In the genomic region with DNA sequence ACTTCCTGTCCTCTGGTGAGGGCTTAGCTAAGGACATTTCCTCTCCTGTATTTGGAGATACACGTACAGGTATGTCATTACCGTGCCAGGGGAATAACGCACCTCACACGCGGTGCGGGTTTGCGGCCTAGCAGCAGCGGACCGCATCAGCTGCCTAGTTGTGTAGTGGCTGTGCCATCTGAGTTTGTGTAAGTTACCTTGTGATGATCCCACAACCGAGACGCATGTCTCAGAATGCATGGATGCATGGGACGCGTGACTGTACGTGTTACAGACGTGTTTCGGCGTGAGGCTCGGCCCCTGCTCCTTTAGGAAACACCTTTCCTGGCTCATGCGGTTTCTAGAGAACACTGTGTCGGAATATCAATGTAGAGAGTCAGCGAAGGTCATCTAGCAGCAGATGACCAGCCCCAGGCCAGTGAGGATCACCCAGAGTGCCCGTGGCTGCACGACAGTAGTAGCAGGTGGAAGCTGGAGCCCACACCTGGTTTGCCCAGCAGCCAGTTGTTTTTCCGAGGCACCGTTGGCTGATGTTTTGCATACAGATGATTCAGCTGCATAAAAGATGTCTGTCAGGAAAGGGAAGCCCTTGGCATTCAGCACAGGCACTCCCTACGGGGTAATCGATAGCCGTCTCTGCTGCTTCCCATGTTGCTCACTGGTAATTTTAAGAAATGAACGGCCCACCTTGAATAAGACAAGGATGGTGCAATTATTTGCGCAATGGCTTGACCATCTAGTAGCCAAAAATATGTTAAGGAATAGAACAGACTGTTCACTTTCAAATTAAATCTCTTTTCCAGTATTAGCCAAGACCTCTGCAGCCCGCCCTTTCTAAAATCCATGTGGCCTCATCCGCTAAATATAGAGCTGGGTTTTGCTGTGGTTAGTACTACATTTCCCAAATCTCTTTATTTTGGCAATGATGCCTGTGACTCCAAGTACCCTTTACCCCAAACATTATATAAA, we compare ENCODE assay signal across 8 cellular contexts. TPM values are rescaled to one million over a fixed set of nuclear protein-coding genes. Genes with fewer than 3 reads are reported as not detected.
DNase-seq lines count a peak whose midpoint lies in the region; ATAC-seq and TF ChIP-seq lines count a peak whose summit lies in the region.

No MANE protein-coding gene starts in this region.

- CTCF ChIA-PET in Calu3 (lab: Charles Lee) (interaction anchor here (1.8 kb wide), 1 partner anchor 148 kb away, joined by 5 read pairs; a partner anchor contains a TSS), HEK293T (lab: Yijun Ruan, JAX) (interaction anchor here (0.6 to 0.9 kb wide), 2 partner anchors 13 to 185 kb away, joined by 4 read pairs; no protein-coding TSS in a partner anchor)

- H3K4me1 Mint-ChIP-seq in Calu3 (ENCODE audit: low read depth, unreplicated experiment) = peaks cover 9% of the 10 kb centered on the region
- H3K4me1 Mint-ChIP-seq in natural killer cell treated with Interleukin-12 subunit alpha and Interleukin-12 subunit beta and Interleukin-15 and Interleukin-18, amount 100 ng/mL, for 72 hours (ENCODE audit: low read depth in 2 of 2) = peaks cover 19 to 21% of the 10 kb centered on the region in 2 donors

- intact Hi-C loops in Calu3 (cut with micrococcal nuclease; ENCODE audit: unreplicated experiment) = loop anchor here (5.0 kb wide), 1 partner anchor 425 kb away; no protein-coding TSS in a partner anchor

- no TSS peak for BruUV-seq in Calu3 (replicated peaks; lab: Mats Ljungman, UMichigan)

- H3K4me3 ChIP-seq in epithelial cell of proximal tubule (ENCODE audit: low read depth, low read length) = peak overlapping the region; percentile 83

- no peak for TF ChIP-seq POLR2A in erythroblast (IDR thresholded peaks at IDR 0.05; ENCODE audit: low read length)

- peaks cover 52% of the 10 kb centered on the region for H3K27me3 Mint-ChIP-seq in Calu3 (ENCODE audit: unreplicated experiment)
- peaks cover 17 to 22% of the 10 kb centered on the region in 2 donors for H3K27me3 Mint-ChIP-seq in natural killer cell treated with Interleukin-12 subunit alpha and Interleukin-12 subunit beta and Interleukin-15 and Interleukin-18, amount 100 ng/mL, for 72 hours

- no peak for DNase-seq in Calu3
- no peak for DNase-seq in HEK293T (ENCODE audit: extremely low spot score)
- peak; percentile 82 for DNase-seq in SHP77 treated with DMSO at 0.1 percent for 48 hours (lab: John Stamatoyannopoulos, UW)
- DNase-seq in epithelial cell of proximal tubule (ENCODE audit: low read depth) = no peak
- DNase-seq in natural killer cell treated with Interleukin-12 subunit alpha and Interleukin-12 subunit beta and Interleukin-15 and Interleukin-18, amount 100 ng/mL, for 72 hours (ENCODE audit: low spot score) = no peak
- no peak for DNase-seq in erythroblast (lab: John Stamatoyannopoulos, UW)
- DNase-seq in activated CD4-positive, CD25-positive, alpha-beta regulatory T cell treated with anti-CD3 and anti-CD28 coated beads, Interleukin-2, amount 50 U/mL, for 72 hours = no peak

- ATAC-seq in natural killer cell treated with Interleukin-12 subunit alpha and Interleukin-12 subunit beta and Interleukin-15 and Interleukin-18, amount 100 ng/mL, for 72 hours = peak; percentile 7 to 12
- no peak for ATAC-seq in HG03196 (IDR thresholded peaks at IDR 0.05; ENCODE audit: unreplicated experiment)

- no peaks in the 10 kb centered on the region for H3K9me3 Mint-ChIP-seq in Calu3 (ENCODE audit: low read depth, unreplicated experiment)
- H3K9me3 Mint-ChIP-seq in natural killer cell treated with Interleukin-12 subunit alpha and Interleukin-12 subunit beta and Interleukin-15 and Interleukin-18, amount 100 ng/mL, for 72 hours = no peaks in the 10 kb centered on the region

- peak overlapping the region; percentile 74 for H3K4me3 Mint-ChIP-seq in Calu3 (ENCODE audit: low read depth, unreplicated experiment)
- H3K4me3 Mint-ChIP-seq in natural killer cell treated with Interleukin-12 subunit alpha and Interleukin-12 subunit beta and Interleukin-15 and Interleukin-18, amount 100 ng/mL, for 72 hours = peak overlapping the region; percentile 90

- POLR2A ChIA-PET in HEK293T (lab: Yijun Ruan, JAX) = interaction anchor here (0.8 to 3.0 kb wide), 10 partner anchors 8 to 151 kb away, joined by 3 to 20 read pairs (median 4); a partner anchor contains a TSS

- H3K27ac Mint-ChIP-seq in Calu3 (ENCODE audit: unreplicated experiment) = peak overlapping the region; percentile 19
- peak overlapping the region in 1 of 2 donors; percentile 50 for H3K27ac Mint-ChIP-seq in natural killer cell treated with Interleukin-12 subunit alpha and Interleukin-12 subunit beta and Interleukin-15 and Interleukin-18, amount 100 ng/mL, for 72 hours

- peaks cover 20% of the 10 kb centered on the region for H3K36me3 Mint-ChIP-seq in Calu3 (ENCODE audit: insufficient read depth, unreplicated experiment)
- H3K36me3 Mint-ChIP-seq in natural killer cell treated with Interleukin-12 subunit alpha and Interleukin-12 subunit beta and Interleukin-15 and Interleukin-18, amount 100 ng/mL, for 72 hours = no peaks in the 10 kb centered on the region

- TF ChIP-seq CTCF in Calu3 (IDR thresholded peaks at IDR 0.05; ENCODE audit: unreplicated experiment) (no peak), epithelial cell of proximal tubule (conservative IDR thresholded peaks at IDR 0.05; ENCODE audit: low read depth, low read length) (no peak)

TF ChIP-seq in HEK293T, 16 proteins besides CTCF, POLR2A, EP300 and RAD21:
- TF ChIP-seq LEF1 (IDR thresholded peaks at IDR 0.05; ENCODE audit: borderline replicate concordance) (no peak), ARNT (IDR thresholded peaks at IDR 0.05) (no peak), L3MBTL2 (conservative IDR thresholded peaks at IDR 0.05) (peak; percentile 57), HDGF (IDR thresholded peaks at IDR 0.05; ENCODE audit: borderline replicate concordance) (0 out of 2 replicates have a peak, but pooled peaks have one; percentile 69), TARDBP (IDR thresholded peaks at IDR 0.05) (no peak)

RNA-seq across cellular contexts. Expression of a gene that starts 1.0 kb away (rescaled TPM):
- total RNA-seq in Calu3 (2022) (2.9 and 4.4 TPM in 2 replicates), epithelial cell of proximal tubule (4.3 and 5.3 TPM in 2 replicates)
- 1 to 10 TPM in 1 of 2 donors, under 1 TPM in 1; 0.50 to 1.5 TPM for total RNA-seq in natural killer cell treated with Interleukin-12 subunit alpha and Interleukin-12 subunit beta and Interleukin-15 and Interleukin-18, amount 100 ng/mL, for 72 hours
